In the genomic region with DNA sequence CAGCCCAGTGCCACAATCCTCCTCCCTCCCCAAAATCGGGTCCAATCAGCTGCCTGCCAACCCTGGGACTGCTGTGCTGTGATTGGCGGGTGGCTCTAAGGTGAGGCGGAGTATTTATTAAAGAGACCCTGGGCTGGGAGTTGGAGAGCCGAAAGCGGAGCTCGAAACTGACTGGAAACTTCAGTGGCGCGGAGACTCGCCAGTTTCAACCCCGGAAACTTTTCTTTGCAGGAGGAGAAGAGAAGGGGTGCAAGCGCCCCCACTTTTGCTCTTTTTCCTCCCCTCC, we compare ENCODE assay signal across 8 cellular contexts. TPM values are rescaled to one million over a fixed set of nuclear protein-coding genes. Genes with fewer than 3 reads are reported as not detected.
DNase-seq lines count a peak whose midpoint lies in the region; ATAC-seq and TF ChIP-seq lines count a peak whose summit lies in the region.

SOX9 (plus strand) TSS at position 143 of the 286 bp plus-strand sequence. CDS start 372 bp downstream, outside the sequence.

- peak; percentile 85 for ATAC-seq in GM18517 (IDR thresholded peaks at IDR 0.05; ENCODE audit: unreplicated experiment)
- peak; percentile 79 for ATAC-seq in HG02870 (IDR thresholded peaks at IDR 0.05; ENCODE audit: unreplicated experiment)

- H3K4me3 ChIP-seq in AG04450 (ENCODE audit: low read depth, low read length) (peak within 1 kb of the TSS; percentile 94), rectal smooth muscle tissue (ENCODE audit: low read length) (peak within 1 kb of the TSS; percentile 85)

- H3K27me3 ChIP-seq in AG04450 (ENCODE audit: control insufficient read depth, insufficient read depth, low read length) (peaks cover 26% of the 10 kb centered on the region), rectal smooth muscle tissue (ENCODE audit: control insufficient read depth, insufficient read depth, low read length) (peaks cover 21% of the 10 kb centered on the region)

- in situ Hi-C loops in KBM-7 (cut with MboI; ENCODE audit: low pct_unique_long_range_greater_than_20kb, low sequenced_read_pairs) = no loop called here

- H3K9ac ChIP-seq in rectal smooth muscle tissue (ENCODE audit: low read length) = no peak within 1 kb of the TSS

- POLR2A ChIA-PET in AG04450 (lab: Yijun Ruan, JAX) = interaction anchor here (0.7 to 2.7 kb wide), 16 partner anchors 21 to 932 kb away, joined by 3 to 22 read pairs (median 4); no protein-coding TSS in a partner anchor

- H3K27ac ChIP-seq in AG04450 (ENCODE audit: low read depth, low read length) (peak within 1 kb of the TSS; percentile 68), rectal smooth muscle tissue (ENCODE audit: low read depth, low read length) (peak within 1 kb of the TSS; percentile 37)

- H3K4me1 ChIP-seq in rectal smooth muscle tissue (ENCODE audit: control insufficient read depth, insufficient read depth, low read length) = peaks cover 7% of the 10 kb centered on the region

- TF ChIP-seq CTCF in AG04450 (IDR thresholded peaks at IDR 0.05; ENCODE audit: low read depth, low read length) = no peak

- CTCF ChIA-PET in AG04450 (lab: Charles Lee) = interaction anchor here (0.6 to 3.9 kb wide), 6 partner anchors 399 to 1354 kb away, joined by 3 to 42 read pairs (median 11); no protein-coding TSS in a partner anchor

- no peaks in the 10 kb centered on the region for H3K36me3 ChIP-seq in rectal smooth muscle tissue (ENCODE audit: control insufficient read depth, insufficient read depth, low read length)

- peaks cover 11% of the 10 kb centered on the region; the same call in 1 of the 2 replicates for H3K9me3 ChIP-seq in AG04450 (ENCODE audit: control insufficient read depth, insufficient read depth, low read length)

- DNase-seq in AG04450 (ENCODE audit: low read depth, low spot score) (peak; percentile 87), NCI-H2029 (lab: John Stamatoyannopoulos, UW) (peak; percentile 84), amygdala (lab: John Stamatoyannopoulos, UW) (peak in 54 of 56 donors; percentile 61 to 98 (median 93)), hepatic stellate cell (ENCODE audit: low spot score) (peak; percentile 99), KBM-7 (no peak)

RNA-seq across cellular contexts. Expression of gene SOX9, which starts in this region (rescaled TPM):
- polyA plus RNA-seq in AG04450 (2011; rRNA removed) = 5.5 and 6.0 TPM in 2 replicates
- 5.0 and 6.3 TPM in 2 replicates for polyA minus RNA-seq in AG04450 (2011; rRNA and poly(A)+ RNA removed)
